8 cellular contexts compared by ENCODE assay signal in genomic region chr14:90758959-90759358, GRCh38. TPM values are rescaled to one million over a fixed set of nuclear protein-coding genes. Genes with fewer than 3 reads are reported as not detected.
DNase-seq lines count a peak whose midpoint lies in the region; ATAC-seq and TF ChIP-seq lines count a peak whose summit lies in the region.

No MANE protein-coding gene starts in this region.

- peak overlapping the region; percentile 15 for H3K9ac ChIP-seq in endocrine pancreas (ENCODE audit: control insufficient read depth, insufficient read depth, low read length)
- peak overlapping the region; percentile 87 for H3K9ac ChIP-seq in muscle layer of colon (ENCODE audit: low read length)

- ATAC-seq in GM19035 (IDR thresholded peaks at IDR 0.05; ENCODE audit: unreplicated experiment): peak; percentile 38
- no peak for ATAC-seq in HG03039 (IDR thresholded peaks at IDR 0.05; ENCODE audit: unreplicated experiment)

- TF ChIP-seq POLR2A in vagina (IDR thresholded peaks at IDR 0.05): no peak

- intact Hi-C loops in vagina (cut with DNase I): loop anchor here (10.0 kb wide), 1 partner anchor 354 kb away; no protein-coding TSS in a partner anchor

- H3K4me1 ChIP-seq in SJSA1 (replicated peaks) (peaks cover 6% of the 10 kb centered on the region), endocrine pancreas (ENCODE audit: control insufficient read depth, insufficient read depth, low read length) (no peaks in the 10 kb centered on the region), muscle layer of colon (ENCODE audit: insufficient read depth, low read length) (peaks cover 39% of the 10 kb centered on the region), vagina (peaks cover 13% of the 10 kb centered on the region)

- H3K36me3 ChIP-seq in SJSA1 (no peaks in the 10 kb centered on the region), endocrine pancreas (ENCODE audit: control insufficient read depth, insufficient read depth, low read length) (no peaks in the 10 kb centered on the region), muscle layer of colon (ENCODE audit: insufficient read depth, low read length) (no peaks in the 10 kb centered on the region), vagina (no peaks in the 10 kb centered on the region)

- TF ChIP-seq CTCF in vagina (IDR thresholded peaks at IDR 0.05): no peak

- H3K4me3 ChIP-seq in SJSA1 (peak overlapping the region; percentile 32), endocrine pancreas (ENCODE audit: control insufficient read depth, insufficient read depth, low read length) (peak overlapping the region; percentile 39), muscle layer of colon (ENCODE audit: low read depth in 1 of 2, low read length in 2 of 2) (peak overlapping the region in 1 of 2 donors; percentile 77), vagina (peak overlapping the region; percentile 45 to 65)

- H3K27ac ChIP-seq in SJSA1: no peak overlapping the region
- peak overlapping the region; percentile 87 for H3K27ac ChIP-seq in muscle layer of colon (ENCODE audit: low read depth, low read length)
- peak overlapping the region; percentile 88 for H3K27ac ChIP-seq in vagina

- DNase-seq in SJSA1 (ENCODE audit: low read depth in 1 of 2, low spot score in 2 of 2) (peak in 1 of 2 experiments; percentile 34), vagina (ENCODE audit: extremely low spot score in 2 of 2) (peak in 1 of 2 donors; percentile 84), activated gamma-delta T cell treated with Interleukin-2 at 50 U/mL for 16 hours (no peak)
- no peak for DNase-seq in activated effector memory CD4-positive, alpha-beta T cell treated with Interleukin-2 at 50 U/mL for 16 hours

- H3K9me3 ChIP-seq in SJSA1 (replicated peaks): 0 out of 2 replicates have a peak, but pooled peaks cover 8% of the 10 kb centered on the region
- H3K9me3 ChIP-seq in endocrine pancreas (ENCODE audit: control insufficient read depth, low read length): peaks cover 5% of the 10 kb centered on the region
- peaks cover 4% of the 10 kb centered on the region for H3K9me3 ChIP-seq in muscle layer of colon (ENCODE audit: low read length)
- H3K9me3 ChIP-seq in vagina: peaks cover 6% of the 10 kb centered on the region

- H3K27me3 ChIP-seq in SJSA1 (replicated peaks) (no peaks in the 10 kb centered on the region), endocrine pancreas (ENCODE audit: control insufficient read depth, insufficient read depth, low read length) (no peaks in the 10 kb centered on the region), muscle layer of colon (ENCODE audit: control insufficient read depth in 1 of 2, insufficient read depth in 2 of 2, low read length in 2 of 2) (no peaks in the 10 kb centered on the region), vagina (no peaks in the 10 kb centered on the region)

RNA-seq across cellular contexts. Expression of gene TTC7B, which starts 57.3 kb away (rescaled TPM):
- 24.2 and 38.3 TPM in 2 replicates for total RNA-seq in SJSA1 (2014; rRNA removed; shearing (Covaris generic))
- 56.0 TPM for total RNA-seq in vagina
